8 cellular contexts compared by ENCODE assay signal in the genomic region with DNA sequence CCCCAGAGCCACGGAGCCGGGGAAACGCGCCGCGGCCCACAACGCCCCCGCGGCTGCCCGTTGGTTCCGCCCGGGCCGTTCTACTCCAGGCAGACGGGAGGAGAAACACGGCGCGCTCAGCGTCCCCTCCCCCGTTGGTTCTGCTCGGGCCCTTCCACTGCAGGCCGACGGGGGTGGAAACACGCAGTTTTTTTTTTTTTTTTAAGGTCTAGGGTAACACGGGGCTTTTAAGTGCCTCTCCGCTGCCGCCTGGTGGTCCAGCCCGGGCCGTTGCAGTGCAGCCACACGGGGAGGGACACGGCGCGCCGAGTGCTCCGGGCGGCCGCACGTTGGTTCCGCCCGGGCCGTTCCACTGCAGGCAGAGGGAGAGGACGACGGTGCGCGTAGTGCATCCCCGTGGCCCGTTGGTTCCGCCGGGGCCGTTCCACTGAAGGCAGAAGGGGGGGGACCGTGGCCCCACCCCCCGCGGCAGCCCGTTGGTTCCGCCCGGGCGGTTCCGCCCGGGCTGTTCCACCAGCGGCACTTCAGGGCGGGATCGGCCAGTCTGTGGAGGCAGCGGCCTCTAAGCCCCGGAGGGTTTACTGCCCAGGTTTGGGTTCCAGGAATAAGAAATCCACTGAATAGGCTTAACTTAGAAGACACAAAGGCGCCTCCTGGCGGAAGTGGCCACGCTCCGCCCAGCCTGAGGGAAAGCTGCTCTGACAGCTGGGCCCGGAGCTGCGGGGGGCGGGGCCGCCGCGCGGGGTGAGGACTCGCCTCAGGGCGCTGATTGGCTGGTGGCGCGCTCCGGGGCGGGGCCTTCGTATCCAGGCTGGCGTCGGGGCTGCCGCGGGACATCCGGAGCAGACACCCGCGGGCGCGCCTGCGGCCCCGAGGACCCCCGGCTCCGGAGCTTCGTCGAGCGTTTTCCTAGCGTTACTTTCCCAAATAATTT. TPM values are rescaled to one million over a fixed set of nuclear protein-coding genes. Genes with fewer than 3 reads are reported as not detected.
A peak's percentile ranks its signal among the peaks of the same experiment; 100 is the strongest.
DNase-seq lines count a peak whose midpoint lies in the region; ATAC-seq and TF ChIP-seq lines count a peak whose summit lies in the region.
"Not testable (repeated sequence)": the region's sequence is repeated elsewhere in the genome, so short reads cannot be mapped to it uniquely, and the experiment has no call there.

Gene SLC35E2B (minus strand): TSS at position 82 of the 934 bp plus-strand sequence. CDS start 16,096 bp downstream, outside the sequence.

- H3K4me1 ChIP-seq in PC-3 (ENCODE audit: insufficient read depth, low read length); mucosa of stomach (ENCODE audit: control insufficient read depth, insufficient read depth, low read length): not testable (repeated sequence)

- H3K36me3 ChIP-seq in PC-3 (ENCODE audit: low read depth, low read length); mucosa of stomach (ENCODE audit: control insufficient read depth, insufficient read depth, low read length): not testable (repeated sequence)

- DNase-seq in DMS114 treated with DMSO at 0.1 percent for 48 hours (lab: John Stamatoyannopoulos, UW; ENCODE audit: unreplicated experiment): peak; percentile 13
- DNase-seq in Jurkat, Clone E6-1 (ENCODE audit: low read depth, low spot score): peak; percentile 90
- DNase-seq in PC-3: peak; percentile 80
- DNase-seq in activated T-cell treated with anti-CD3 and anti-CD28 coated beads for 4 hours: peak; percentile 91
- peak; percentile 26 for DNase-seq in epithelial cell of proximal tubule (ENCODE audit: low read depth)
- peak; percentile 90 to 94 for DNase-seq in stimulated activated CD8-positive, alpha-beta memory T cell treated with anti-CD3 and anti-CD28 coated beads, Interleukin-4, amount 100 ng/mL, for 4 hours (ENCODE audit: low read depth in 2 of 2, low spot score in 1 of 2)

- H3F3A ChIP-seq in PC-3 (ENCODE audit: low read length, unreplicated experiment): not testable (repeated sequence)

- peak within 1 kb of the TSS; percentile 85 for H3K27ac ChIP-seq in PC-3 (ENCODE audit: low read length)

- H3K4me3 ChIP-seq in Jurkat, Clone E6-1 (ENCODE audit: low read length): peak within 1 kb of the TSS; percentile 57
- peak within 1 kb of the TSS; percentile 64 for H3K4me3 ChIP-seq in PC-3 (ENCODE audit: low read length)
- H3K4me3 ChIP-seq in epithelial cell of proximal tubule (ENCODE audit: low read depth, low read length): peak within 1 kb of the TSS; percentile 55
- H3K4me3 ChIP-seq in mucosa of stomach (ENCODE audit: low read length): not testable (repeated sequence)

- CTCF ChIA-PET in PC-3 (lab: Charles Lee): not testable (repeated sequence)

- ATAC-seq in GM21619 (IDR thresholded peaks at IDR 0.05; ENCODE audit: unreplicated experiment): peak; percentile 71
- peak; percentile 81 for ATAC-seq in PC-3

- not testable (repeated sequence) for H3K9me2 ChIP-seq in PC-3 (replicated peaks; ENCODE audit: low read length)

- H3K9ac ChIP-seq in PC-3 (ENCODE audit: low read length) (peak within 1 kb of the TSS; percentile 83), mucosa of stomach (ENCODE audit: low read length) (peak within 1 kb of the TSS; percentile 47)

- not testable (repeated sequence) for TF ChIP-seq CTCF in PC-3 (conservative IDR thresholded peaks at IDR 0.05; ENCODE audit: low read depth, low read length); epithelial cell of proximal tubule (conservative IDR thresholded peaks at IDR 0.05; ENCODE audit: low read depth, low read length)

- not testable (repeated sequence) for H3K79me2 ChIP-seq in PC-3 (ENCODE audit: low read length)

- not testable (repeated sequence) for H2AFZ ChIP-seq in PC-3 (ENCODE audit: low read length)

- H3K9me3 ChIP-seq in PC-3 (ENCODE audit: low read length); mucosa of stomach (ENCODE audit: control insufficient read depth, low read length): not testable (repeated sequence)

- intact Hi-C loops in PC-3 (cut with micrococcal nuclease): not testable (repeated sequence)

- not testable (repeated sequence) for BruUV-seq in PC-3 (replicated peaks; lab: Mats Ljungman, UMichigan)

- H4K20me1 ChIP-seq in PC-3 (ENCODE audit: low read length): not testable (repeated sequence)

- H3K4me2 ChIP-seq in PC-3 (ENCODE audit: low read length): peak within 1 kb of the TSS; percentile 70

- not testable (repeated sequence) for H3K27me3 ChIP-seq in PC-3 (ENCODE audit: low read length); mucosa of stomach (ENCODE audit: control insufficient read depth, insufficient read depth, low read length)

- POLR2A ChIA-PET in PC-3 (lab: Charles Lee; ENCODE audit: unreplicated experiment): not testable (repeated sequence)

RNA-seq across cellular contexts. Expression of gene SLC35E2B, which starts in this region (rescaled TPM):
- polyA plus RNA-seq in Jurkat, Clone E6-1 (2012; ENCODE audit: insufficient read depth, insufficient read length): 29.5 TPM
- 38.1 and 45.6 TPM in 2 replicates for total RNA-seq in PC-3 (2014; rRNA removed)
- total RNA-seq in epithelial cell of proximal tubule: 22.4 and 22.8 TPM in 2 replicates

Comparison
In these comparisons a context has a peak if more than half of its experiments do, and no peak if none do; other contexts are left out.
1. DNase-seq: peak in every context shown above with its lines; median percentile 92 in stimulated activated CD8-positive, alpha-beta memory T cell treated with anti-CD3 and anti-CD28 coated beads, Interleukin-4, amount 100 ng/mL, for 4 hours; 91 in activated T-cell treated with anti-CD3 and anti-CD28 coated beads for 4 hours; 90 in Jurkat, Clone E6-1; 80 in PC-3; 26 in epithelial cell of proximal tubule; 13 in DMS114 treated with DMSO at 0.1 percent for 48 hours.